19 cellular contexts compared by ENCODE assay signal in the genomic region with DNA sequence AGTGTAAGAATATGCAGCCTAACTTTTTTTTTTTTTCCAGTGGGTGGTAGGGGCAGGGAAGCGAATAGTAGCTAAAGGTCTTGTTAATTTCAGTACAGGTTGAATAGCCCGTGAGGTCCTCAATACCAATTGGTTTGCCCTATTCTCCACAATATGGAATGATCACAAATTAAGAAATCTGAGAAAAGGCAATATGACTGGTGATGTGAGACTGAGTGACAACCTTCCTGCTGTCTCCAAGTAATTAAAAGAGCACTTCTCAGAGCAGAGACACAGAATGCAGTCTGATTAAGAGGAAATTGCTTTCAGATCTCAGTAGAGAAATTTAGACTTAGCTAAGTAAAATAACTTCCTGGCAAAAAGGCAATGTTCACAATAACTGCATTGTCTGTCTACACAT. TPM values are rescaled to one million over a fixed set of nuclear protein-coding genes. Genes with fewer than 3 reads are reported as not detected.
DNase-seq lines count a peak whose midpoint lies in the region; ATAC-seq, FAIRE-seq and TF ChIP-seq lines count a peak whose summit lies in the region.
"Had no signal": no experiment of that assay in that cellular context is flagged by ENCODE, and none has a peak within 500 bp of the region (broad histone marks: within the 10 kb centered on the region; RNA-seq: fewer than 3 reads in every experiment).

No MANE protein-coding gene starts in this region.

- intact Hi-C loops in OCI-LY7 (cut with micrococcal nuclease; ENCODE audit: unreplicated experiment) = no loop called here

- H3K9me2 ChIP-seq in OCI-LY7 (ENCODE audit: insufficient read depth, low read length) = no peaks in the 10 kb centered on the region

- DNase-seq in activated T-cell treated with anti-CD3 and anti-CD28 coated beads, Interleukin-2, amount 50 U/mL, for 72 hours = no peak
- DNase-seq in activated T-cell treated with anti-CD3 and anti-CD28 coated beads for 4 hours (no peak), OCI-LY7 (ENCODE audit: low spot score) (no peak), astrocyte (ENCODE audit: low read depth) (no peak), GM19240 (ENCODE audit: insufficient read length, low spot score) (no peak), NCI-H345 treated with DMSO at 0.1 percent for 48 hours (lab: John Stamatoyannopoulos, UW; ENCODE audit: unreplicated experiment) (no peak), EL (no peak)
- no peak for DNase-seq in stimulated activated naive B cell treated with anti-CD40 and anti-IgM and Interleukin-4, amounts not matched to agents 10 μg/mL and 1 μg/mL and 100 μg/mL, for 72 hours
- DNase-seq: activated CD8-positive, alpha-beta memory T cell treated with anti-CD3 and anti-CD28 coated beads, Interleukin-2, amount 50 U/mL, for 4 hours; amygdala; cerebellar nuclear complex; GM23248; MG63; NCI-H187 treated with DMSO at 0.1 percent for 48 hours; NCI-H446; stimulated activated naive CD4-positive, alpha-beta T cell treated with Interleukin-2 at 50 U/mL for 16 hours; SW 1271 had no signal

- H3K4me3 Mint-ChIP-seq in activated T-cell treated with anti-CD3 and anti-CD28 coated beads, Interleukin-2, amount 50 U/mL, for 72 hours = peak overlapping the region; percentile 43 to 75
- H3K4me3 Mint-ChIP-seq in astrocyte (ENCODE audit: unreplicated experiment) = no peak overlapping the region
- peak overlapping the region; percentile 28 to 41 for H3K4me3 Mint-ChIP-seq in stimulated activated naive B cell treated with anti-CD40 and anti-IgM and Interleukin-4, amounts not matched to agents 10 μg/mL and 1 μg/mL and 100 μg/mL, for 72 hours

- H3K9me3 ChIP-seq in OCI-LY7 (ENCODE audit: low read length) (no peaks in the 10 kb centered on the region), astrocyte (ENCODE audit: insufficient read depth, low read depth, low read length) (no peaks in the 10 kb centered on the region)
- H3K9me3 ChIP-seq: MG63 had no signal

- H3K27me3 Mint-ChIP-seq in activated T-cell treated with anti-CD3 and anti-CD28 coated beads, Interleukin-2, amount 50 U/mL, for 72 hours (ENCODE audit: low read depth) = peaks cover 15% of the 10 kb centered on the region
- no peaks in the 10 kb centered on the region for H3K27me3 Mint-ChIP-seq in astrocyte (ENCODE audit: low read depth, unreplicated experiment)
- no peaks in the 10 kb centered on the region for H3K27me3 Mint-ChIP-seq in stimulated activated naive B cell treated with anti-CD40 and anti-IgM and Interleukin-4, amounts not matched to agents 10 μg/mL and 1 μg/mL and 100 μg/mL, for 72 hours

- POLR2A ChIA-PET in OCI-LY7 (lab: Charles Lee) = interaction anchor here (0.6 to 1.8 kb wide), 3 partner anchors 9 to 30 kb away, joined by 4 to 5 read pairs (median 4); no protein-coding TSS in a partner anchor

- BruUV-seq in OCI-LY7 (replicated peaks; lab: Mats Ljungman, UMichigan) = no TSS peak

- no peaks in the 10 kb centered on the region for H3K36me3 Mint-ChIP-seq in activated T-cell treated with anti-CD3 and anti-CD28 coated beads, Interleukin-2, amount 50 U/mL, for 72 hours (ENCODE audit: insufficient read depth in 2 of 2)
- no peaks in the 10 kb centered on the region for H3K36me3 Mint-ChIP-seq in astrocyte (ENCODE audit: low read depth, unreplicated experiment)
- H3K36me3 Mint-ChIP-seq in stimulated activated naive B cell treated with anti-CD40 and anti-IgM and Interleukin-4, amounts not matched to agents 10 μg/mL and 1 μg/mL and 100 μg/mL, for 72 hours = peaks cover 11 to 20% of the 10 kb centered on the region in 2 donors

- no peak for TF ChIP-seq CTCF in OCI-LY7 (conservative IDR thresholded peaks at IDR 0.05; ENCODE audit: low read length)
- TF ChIP-seq CTCF in astrocyte (IDR thresholded peaks at IDR 0.05; ENCODE audit: insufficient read depth, low read depth, low read length) = no peak

- CTCF ChIA-PET in OCI-LY7 (lab: Charles Lee; ENCODE audit: unreplicated experiment) = no interaction called here

- H4K20me1 ChIP-seq in OCI-LY7 (ENCODE audit: insufficient read depth, low read length) = no peaks in the 10 kb centered on the region
- no peaks in the 10 kb centered on the region for H4K20me1 ChIP-seq in astrocyte (ENCODE audit: insufficient read depth, low read length)

- H3K36me3 ChIP-seq in OCI-LY7 (ENCODE audit: insufficient read depth, low read length) (no peaks in the 10 kb centered on the region), astrocyte (ENCODE audit: insufficient read depth, low read length) (no peaks in the 10 kb centered on the region)
- H3K36me3 ChIP-seq: MG63 had no signal

- H3K27ac ChIP-seq in OCI-LY7 (ENCODE audit: low read depth, low read length, poor library complexity, severe bottlenecking) (no peak overlapping the region), astrocyte (ENCODE audit: low read depth, low read length) (no peak overlapping the region)
- H3K27ac ChIP-seq: GM23248, RWPE1 had no signal

- H3K79me2 ChIP-seq in OCI-LY7 (ENCODE audit: insufficient read depth, low read depth, low read length) (no peaks in the 10 kb centered on the region), astrocyte (ENCODE audit: insufficient read depth, low read length) (no peaks in the 10 kb centered on the region)

- H3K4me3 ChIP-seq in OCI-LY7 (ENCODE audit: low read depth, low read length, poor library complexity, severe bottlenecking) (no peak overlapping the region), astrocyte (ENCODE audit: insufficient read depth, low read depth, low read length) (no peak overlapping the region)
- H3K4me3 ChIP-seq: GM23248, MG63 had no signal

- FAIRE-seq in astrocyte (lab: Jason Lieb, UNC) = peak; percentile 86

- H3K4me1 ChIP-seq in OCI-LY7 (ENCODE audit: insufficient read depth, low read length, poor library complexity, severe bottlenecking) = peaks cover 7% of the 10 kb centered on the region
- H3K4me1 ChIP-seq in astrocyte (ENCODE audit: insufficient read depth, low read length) = no peaks in the 10 kb centered on the region

- peaks cover 86% of the 10 kb centered on the region for H3K4me1 Mint-ChIP-seq in activated T-cell treated with anti-CD3 and anti-CD28 coated beads, Interleukin-2, amount 50 U/mL, for 72 hours (ENCODE audit: low read depth)
- H3K4me1 Mint-ChIP-seq in astrocyte (ENCODE audit: low read depth, unreplicated experiment) = no peaks in the 10 kb centered on the region
- H3K4me1 Mint-ChIP-seq in stimulated activated naive B cell treated with anti-CD40 and anti-IgM and Interleukin-4, amounts not matched to agents 10 μg/mL and 1 μg/mL and 100 μg/mL, for 72 hours = peaks cover 26 to 53% of the 10 kb centered on the region in 2 donors

- ATAC-seq in activated T-cell treated with anti-CD3 and anti-CD28 coated beads, Interleukin-2, amount 50 U/mL, for 72 hours (replicated peaks in 1 of 2) = peak in 1 of 2 donors; percentile 47
- ATAC-seq in stimulated activated naive B cell treated with anti-CD40 and anti-IgM and Interleukin-4, amounts not matched to agents 10 μg/mL and 1 μg/mL and 100 μg/mL, for 72 hours (replicated peaks) = peak; percentile 62 to 78

- H3K4me2 ChIP-seq in OCI-LY7 (ENCODE audit: low read length) (0 out of 2 replicates have a peak overlapping the region, but pooled peaks have one; percentile 12), astrocyte (ENCODE audit: low read length) (no peak overlapping the region)

- no peak overlapping the region for H3K9ac ChIP-seq in astrocyte (ENCODE audit: low read length)
- H3K9ac ChIP-seq: GM23248 had no signal

- peak overlapping the region; percentile 73 for H3K27ac Mint-ChIP-seq in activated T-cell treated with anti-CD3 and anti-CD28 coated beads, Interleukin-2, amount 50 U/mL, for 72 hours
- H3K27ac Mint-ChIP-seq in astrocyte (ENCODE audit: unreplicated experiment) = no peak overlapping the region
- peak overlapping the region; percentile 51 for H3K27ac Mint-ChIP-seq in stimulated activated naive B cell treated with anti-CD40 and anti-IgM and Interleukin-4, amounts not matched to agents 10 μg/mL and 1 μg/mL and 100 μg/mL, for 72 hours

- no peaks in the 10 kb centered on the region for H3K9me3 Mint-ChIP-seq in activated T-cell treated with anti-CD3 and anti-CD28 coated beads, Interleukin-2, amount 50 U/mL, for 72 hours
- H3K9me3 Mint-ChIP-seq in astrocyte (ENCODE audit: unreplicated experiment) = no peaks in the 10 kb centered on the region
- H3K9me3 Mint-ChIP-seq in stimulated activated naive B cell treated with anti-CD40 and anti-IgM and Interleukin-4, amounts not matched to agents 10 μg/mL and 1 μg/mL and 100 μg/mL, for 72 hours = no peaks in the 10 kb centered on the region

- H3K27me3 ChIP-seq in astrocyte (ENCODE audit: insufficient read depth, low read length) = no peaks in the 10 kb centered on the region
- H3K27me3 ChIP-seq: MG63 had no signal

- H2AFZ ChIP-seq in OCI-LY7 (ENCODE audit: low read length) = no peak overlapping the region
- no peak overlapping the region for H2AFZ ChIP-seq in astrocyte (ENCODE audit: low read depth, low read length)
- H2AFZ ChIP-seq: GM23248 had no signal

RNA-seq across cellular contexts. Expression of gene GPR174, which starts 22.9 kb away (rescaled TPM):
- 10 to 100 TPM; 19.1 to 20.0 TPM for total RNA-seq in activated T-cell treated with anti-CD3 and anti-CD28 coated beads, Interleukin-2, amount 50 U/mL, for 72 hours
- 2.9 and 4.4 TPM in 2 replicates for total RNA-seq in OCI-LY7 (2014; rRNA removed; shearing (Covaris generic))
- total RNA-seq in OCI-LY7 (2022) (3.7 and 4.3 TPM in 2 replicates), astrocyte (not detected in 2 replicates)
- total RNA-seq: GM23248, pulmonary artery endothelial cell had no signal
